Comparison of ENCODE assay signal across 22 cellular contexts in genomic region chr20:24534282-24534681, GRCh38.
DNase-seq lines count a peak whose midpoint lies in the region; ATAC-seq, FAIRE-seq and TF ChIP-seq lines count a peak whose summit lies in the region.
"Had no signal": no experiment of that assay in that cellular context is flagged by ENCODE, and none has a peak within 500 bp of the region (broad histone marks: within the 10 kb centered on the region; RNA-seq: fewer than 3 reads in every experiment).

No MANE protein-coding gene starts in this region.

- no peaks in the 10 kb centered on the region for H3K4me1 ChIP-seq in GM23338 (ENCODE audit: insufficient read depth)
- H3K4me1 ChIP-seq in HepG2 (ENCODE audit: insufficient read depth, low read length), result no peaks in the 10 kb centered on the region
- H3K4me1 ChIP-seq: BE2C, Caco-2 had no signal

- H4K20me1 ChIP-seq in GM23338 (replicated peaks; ENCODE audit: insufficient read depth) (no peaks in the 10 kb centered on the region), HepG2 (ENCODE audit: insufficient read depth, low read length) (no peaks in the 10 kb centered on the region)
- H4K20me1 ChIP-seq: BLaER1 treated with 17β-estradiol and CSF1 and Interleukin-3, amounts not matched to agents 10 nM and 100 nM had no signal

- no peak overlapping the region for H3K4me3 Mint-ChIP-seq in GM23338
- H3K4me3 Mint-ChIP-seq in mesothelial cell of epicardium, result no peak overlapping the region
- no peak overlapping the region for H3K4me3 Mint-ChIP-seq in activated CD4-positive, alpha-beta T cell treated with anti-CD3 and anti-CD28 coated beads, Interleukin-2, amount 10 ng/mL, durations not matched to agents 7 days and 5 days
- H3K4me3 Mint-ChIP-seq: CD4-positive, alpha-beta T cell; CD8-positive, alpha-beta T cell had no signal

- H3K27ac Mint-ChIP-seq in GM23338 (no peak overlapping the region; the same call in 1 of the 2 replicates), mesothelial cell of epicardium (no peak overlapping the region)
- H3K27ac Mint-ChIP-seq in activated CD4-positive, alpha-beta T cell treated with anti-CD3 and anti-CD28 coated beads, Interleukin-2, amount 10 ng/mL, durations not matched to agents 7 days and 5 days, result no peak overlapping the region
- H3K27ac Mint-ChIP-seq: CD4-positive, alpha-beta T cell; CD8-positive, alpha-beta T cell had no signal

- H3K4me3 ChIP-seq in GM23338 (no peak overlapping the region), HepG2 (replicated peaks in 1 of 3; ENCODE audit: insufficient read depth in 1 of 3, low read depth in 2 of 3, low read length in 3 of 3) (no peak overlapping the region)
- H3K4me3 ChIP-seq: BLaER1 treated with 17β-estradiol and CSF1 and Interleukin-3, amounts not matched to agents 10 nM and 100 nM had no signal

- POLR2A ChIA-PET in HepG2 (lab: Yijun Ruan, JAX), result no interaction called here
- POLR2A ChIA-PET in activated CD4-positive, alpha-beta T cell treated with anti-CD3 and anti-CD28 coated beads, Interleukin-2, amount 10 ng/mL, durations not matched to agents 7 days and 5 days (lab: Charles Lee), result no interaction called here

- H3K36me3 ChIP-seq in GM23338 (ENCODE audit: insufficient read depth), result no peaks in the 10 kb centered on the region
- H3K36me3 ChIP-seq in HepG2 (replicated peaks in 1 of 2; ENCODE audit: control insufficient read depth in 1 of 2, insufficient read depth in 2 of 2, low read length in 2 of 2), result no peaks in the 10 kb centered on the region
- H3K36me3 ChIP-seq: BE2C; BLaER1 treated with 17β-estradiol and CSF1 and Interleukin-3, amounts not matched to agents 10 nM and 100 nM had no signal

- BruUV-seq in HepG2 (replicated peaks; lab: Mats Ljungman, UMichigan), result no TSS peak

- no peak for FAIRE-seq in HepG2 (lab: Jason Lieb, UNC)
- FAIRE-seq: A204.1, D721Med, G401.6, GM12891, GM19239 had no signal

- CTCF ChIA-PET in HepG2 (lab: Yijun Ruan, JAX; ENCODE audit: low intra/inter-chr PET ratio, low total read pairs), result no interaction called here
- CTCF ChIA-PET in activated CD4-positive, alpha-beta T cell treated with anti-CD3 and anti-CD28 coated beads, Interleukin-2, amount 10 ng/mL, durations not matched to agents 7 days and 5 days (lab: Charles Lee), result interaction anchor here (1.0 to 2.4 kb wide), 2 partner anchors 9 to 12 kb away, joined by 3 to 6 read pairs; no protein-coding TSS in a partner anchor

- H3K9me2 ChIP-seq in GM23338 (ENCODE audit: insufficient read depth), result peaks cover 5% of the 10 kb centered on the region; the same call in 1 of the 2 replicates

- H3K4me1 Mint-ChIP-seq in GM23338, result peaks cover 3% of the 10 kb centered on the region; the same call in 1 of the 3 replicates
- no peaks in the 10 kb centered on the region for H3K4me1 Mint-ChIP-seq in mesothelial cell of epicardium
- no peaks in the 10 kb centered on the region for H3K4me1 Mint-ChIP-seq in activated CD4-positive, alpha-beta T cell treated with anti-CD3 and anti-CD28 coated beads, Interleukin-2, amount 10 ng/mL, durations not matched to agents 7 days and 5 days

- no peak overlapping the region for H3K27ac ChIP-seq in GM23338 (ENCODE audit: low read depth)
- H3K27ac ChIP-seq in HepG2 (ENCODE audit: extremely low read length, insufficient read depth, low read length), result no peak overlapping the region
- H3K27ac ChIP-seq: BLaER1 treated with 17β-estradiol and CSF1 and Interleukin-3, amounts not matched to agents 10 nM and 100 nM; C4-2B had no signal

- H2AFZ ChIP-seq in GM23338 (no peak overlapping the region), HepG2 (ENCODE audit: low read length) (no peak overlapping the region)

- TF ChIP-seq POLR2A in HepG2 (IDR thresholded peaks at IDR 0.05; ENCODE audit: insufficient read depth in 1 of 2, low read depth in 2 of 2, low read length in 2 of 2), result no peak

- H3K9me3 ChIP-seq in HepG2 (ENCODE audit: low read length), result no peaks in the 10 kb centered on the region
- H3K9me3 ChIP-seq: BE2C, Caco-2 had no signal

- H3K27me3 ChIP-seq in GM23338 (ENCODE audit: insufficient read depth) (no peaks in the 10 kb centered on the region), HepG2 (ENCODE audit: control insufficient read depth in 1 of 2, insufficient read depth in 2 of 2, low read length in 2 of 2) (peaks cover 0 to 8% of the 10 kb centered on the region in 2 experiments; a peak in 2 of 5 replicates)
- H3K27me3 ChIP-seq: BE2C; BLaER1 treated with 17β-estradiol and CSF1 and Interleukin-3, amounts not matched to agents 10 nM and 100 nM had no signal

- 54% methylated on average over 9 of the region's 9 CpGs for WGBS in HepG2 (ENCODE audit: low lambda C conversion rate)

- H3K9me3 Mint-ChIP-seq in GM23338, result peaks cover 3% of the 10 kb centered on the region; the same call in 2 of the 3 replicates
- peaks cover 16% of the 10 kb centered on the region for H3K9me3 Mint-ChIP-seq in mesothelial cell of epicardium
- H3K9me3 Mint-ChIP-seq in activated CD4-positive, alpha-beta T cell treated with anti-CD3 and anti-CD28 coated beads, Interleukin-2, amount 10 ng/mL, durations not matched to agents 7 days and 5 days, result no peaks in the 10 kb centered on the region

- TF ChIP-seq RAD21 in HepG2 (CRISPR knock-in tag; IDR thresholded peaks at IDR 0.05), result no peak

- H3K36me3 Mint-ChIP-seq in GM23338 (ENCODE audit: low read depth) (peaks cover 10% of the 10 kb centered on the region; the same call in 2 of the 3 replicates), mesothelial cell of epicardium (no peaks in the 10 kb centered on the region)
- no peaks in the 10 kb centered on the region for H3K36me3 Mint-ChIP-seq in activated CD4-positive, alpha-beta T cell treated with anti-CD3 and anti-CD28 coated beads, Interleukin-2, amount 10 ng/mL, durations not matched to agents 7 days and 5 days (ENCODE audit: low read depth)
- H3K36me3 Mint-ChIP-seq: CD8-positive, alpha-beta T cell had no signal

- in situ Hi-C loops in HepG2 (cut with HindIII; ENCODE audit: extremely low pct_ligation_motif_present, low pct_unique_long_range_greater_than_20kb), result no loop called here

- H3K27me3 Mint-ChIP-seq in GM23338 (ENCODE audit: insufficient read depth, low read depth, poor library complexity), result peaks cover 6% of the 10 kb centered on the region
- peaks cover 4% of the 10 kb centered on the region for H3K27me3 Mint-ChIP-seq in mesothelial cell of epicardium (ENCODE audit: low read depth)
- no peaks in the 10 kb centered on the region for H3K27me3 Mint-ChIP-seq in activated CD4-positive, alpha-beta T cell treated with anti-CD3 and anti-CD28 coated beads, Interleukin-2, amount 10 ng/mL, durations not matched to agents 7 days and 5 days
- H3K27me3 Mint-ChIP-seq: CD4-positive, alpha-beta T cell had no signal

- H3F3A ChIP-seq in GM23338 (replicated peaks; ENCODE audit: low read depth), result no peaks in the 10 kb centered on the region

- H3K4me2 ChIP-seq in GM23338, result no peak overlapping the region
- H3K4me2 ChIP-seq in HepG2 (ENCODE audit: low read depth, low read length), result no peak overlapping the region
- H3K4me2 ChIP-seq: BLaER1 treated with 17β-estradiol and CSF1 and Interleukin-3, amounts not matched to agents 10 nM and 100 nM had no signal

- intact Hi-C loops in HepG2 (cut with micrococcal nuclease; ENCODE audit: unreplicated experiment), result no loop called here
- intact Hi-C loops in sciatic nerve (cut with DNase I), result no loop called here

- ATAC-seq in GM23338, result peak; percentile 42
- peak; percentile 54 for ATAC-seq in HepG2
- ATAC-seq in sciatic nerve, result peak; percentile 13
- ATAC-seq in GM21390 (IDR thresholded peaks at IDR 0.05; ENCODE audit: unreplicated experiment), result no peak
- ATAC-seq: CD8-positive, alpha-beta T cell had no signal

- TF ChIP-seq EP300 in HepG2 (IDR thresholded peaks at IDR 0.05; ENCODE audit: low read depth in 2 of 2, low read length in 2 of 2) (no peak), HepG2 (CRISPR knock-in tag; IDR thresholded peaks at IDR 0.05; ENCODE audit: borderline replicate concordance) (no peak)

- H3K9ac ChIP-seq in HepG2 (ENCODE audit: insufficient read depth, low read depth, low read length), result no peak overlapping the region
- H3K9ac ChIP-seq: BLaER1 treated with 17β-estradiol and CSF1 and Interleukin-3, amounts not matched to agents 10 nM and 100 nM had no signal

- no peak for TF ChIP-seq CTCF in GM23338 (conservative IDR thresholded peaks at IDR 0.05; ENCODE audit: low read depth in 2 of 2)
- no peak for TF ChIP-seq CTCF in HepG2 (CRISPR knock-in tag; IDR thresholded peaks at IDR 0.05)
- no peak for TF ChIP-seq CTCF in mesothelial cell of epicardium (IDR thresholded peaks at IDR 0.05; ENCODE audit: unreplicated experiment)

- 0 out of 2 replicates have a peak, but pooled peaks cover 4% of the 10 kb centered on the region for H3K79me2 ChIP-seq in GM23338 (replicated peaks; ENCODE audit: insufficient read depth)
- no peaks in the 10 kb centered on the region for H3K79me2 ChIP-seq in HepG2 (ENCODE audit: insufficient read depth, low read length)

- DNase-seq in GM23338 (ENCODE audit: low spot score) (no peak), HepG2 (ENCODE audit: low spot score) (no peak), sciatic nerve (ENCODE audit: low spot score) (no peak), mesothelial cell of epicardium (ENCODE audit: low spot score in 2 of 2, unreplicated experiment in 2 of 2) (no peak)
- no peak for DNase-seq in activated CD4-positive, alpha-beta T cell treated with anti-CD3 and anti-CD28 coated beads, Interleukin-2, amount 10 ng/mL, durations not matched to agents 7 days and 5 days
- DNase-seq: 8988T; ACHN; BE2C; Caco-2; Calu3; CD4-positive, alpha-beta T cell; CD8-positive, alpha-beta T cell; DMS79 treated with DMSO at 0.1 percent for 48 hours; GF-D8 had no signal

TF ChIP-seq in GM23338, 12 proteins besides CTCF, POLR2A, EP300 and RAD21 (continues in another document):
- TF ChIP-seq POLR2AphosphoS5 (IDR thresholded peaks at IDR 0.05; ENCODE audit: low read depth) (no peak), STAT1 (IDR thresholded peaks at IDR 0.05; ENCODE audit: unreplicated experiment) (no peak), NANOG (IDR thresholded peaks at IDR 0.05; ENCODE audit: borderline replicate concordance) (no peak)

TF ChIP-seq in HepG2, 621 proteins besides CTCF, POLR2A, EP300 and RAD21 (continues in another document):
- TF ChIP-seq SMARCC2 (IDR thresholded peaks at IDR 0.05), result no peak
- TF ChIP-seq JDP2 (CRISPR knock-in tag; IDR thresholded peaks at IDR 0.05; ENCODE audit: borderline replicate concordance), result no peak
- TF ChIP-seq ELK4 (CRISPR knock-in tag; IDR thresholded peaks at IDR 0.05; ENCODE audit: borderline replicate concordance), result no peak
- TF ChIP-seq POLR2AphosphoS5 (IDR thresholded peaks at IDR 0.05; ENCODE audit: low read depth, low read length), result no peak
- no peak for TF ChIP-seq ZNF354B (CRISPR knock-in tag; IDR thresholded peaks at IDR 0.05)
- TF ChIP-seq SYNCRIP (IDR thresholded peaks at IDR 0.05; ENCODE audit: insufficient read depth, low read depth, low read length), result no peak
